In the genomic region with DNA sequence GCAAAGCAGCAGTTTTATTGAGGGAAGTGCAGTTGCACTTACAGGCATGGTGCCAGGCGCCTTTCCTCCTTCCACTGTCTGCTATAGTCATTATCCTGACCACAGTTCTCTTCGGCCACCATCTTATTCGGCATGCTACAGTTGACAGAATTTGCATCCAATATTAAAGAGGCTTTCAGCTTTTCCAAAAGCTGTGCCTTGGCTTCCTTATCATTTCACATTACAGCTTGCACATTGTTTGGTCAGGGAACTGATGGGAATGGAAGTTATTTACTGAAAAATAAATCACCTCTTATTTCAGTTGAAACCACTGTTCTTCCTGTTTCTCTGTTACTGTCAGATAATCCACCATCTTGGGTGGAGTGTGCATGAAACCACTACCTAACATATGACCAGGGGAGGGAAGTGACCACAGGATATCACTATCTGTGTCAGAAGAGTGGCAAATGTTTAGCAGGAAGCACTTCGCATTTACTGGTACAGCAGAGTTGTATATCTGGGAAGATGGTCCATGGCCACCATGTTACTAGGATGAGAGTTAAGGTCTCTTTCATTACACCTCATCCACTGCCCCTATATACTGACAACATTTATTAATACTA, we compare ENCODE assay signal across 13 cellular contexts.
DNase-seq lines count a peak whose midpoint lies in the region; ATAC-seq, FAIRE-seq and TF ChIP-seq lines count a peak whose summit lies in the region.
"Had no signal": no experiment of that assay in that cellular context is flagged by ENCODE, and none has a peak within 500 bp of the region (broad histone marks: within the 10 kb centered on the region; RNA-seq: fewer than 3 reads in every experiment).

No MANE protein-coding gene starts in this region.

- peaks cover 40 to 62% (median 53%) of the 10 kb centered on the region in 4 donors for H3K4me1 Mint-ChIP-seq in CD4-positive, CD25-positive, alpha-beta regulatory T cell

- peak overlapping the region; percentile 53 for H3K4me3 ChIP-seq in CD4-positive, CD25-positive, alpha-beta regulatory T cell (ENCODE audit: low read depth, low read length)
- H3K4me3 ChIP-seq in heart right ventricle: no peak overlapping the region
- H3K4me3 ChIP-seq: tibial artery had no signal

- WGBS in heart right ventricle, 2 donors: 68 to 77% methylated on average over 4 of the region's 4 CpGs

- peak; percentile 19 to 49 for ATAC-seq in CD4-positive, CD25-positive, alpha-beta regulatory T cell (ENCODE audit: low read depth in 2 of 2)
- ATAC-seq in heart right ventricle: peak in 7 of 8 donors; percentile 55 to 80 (median 59)
- ATAC-seq: activated CD4-positive, CD25-positive, alpha-beta regulatory T cell treated with anti-CD3 and anti-CD28 coated beads, Interleukin-2, amount 50 U/mL, for 24 hours had no signal

- peak overlapping the region in 3 of 4 donors; percentile 13 to 65 (median 48) for H3K4me3 Mint-ChIP-seq in CD4-positive, CD25-positive, alpha-beta regulatory T cell

- no peaks in the 10 kb centered on the region for H3K36me3 ChIP-seq in CD4-positive, CD25-positive, alpha-beta regulatory T cell (ENCODE audit: control insufficient read depth, insufficient read depth, low read length)
- no peaks in the 10 kb centered on the region for H3K36me3 ChIP-seq in heart right ventricle
- H3K36me3 ChIP-seq: tibial artery had no signal

- peak; percentile 89 for FAIRE-seq in GM19239 (lab: Jason Lieb, UNC)
- FAIRE-seq: RCC 7860 had no signal

- H3K36me3 Mint-ChIP-seq in CD4-positive, CD25-positive, alpha-beta regulatory T cell: no peaks in the 10 kb centered on the region

- TF ChIP-seq CTCF in heart right ventricle (IDR thresholded peaks at IDR 0.05): no peak

- peak in 1 of 3 donors; percentile 81 for DNase-seq in CD4-positive, CD25-positive, alpha-beta regulatory T cell
- no peak for DNase-seq in GM19239 (ENCODE audit: insufficient read length, low spot score)
- DNase-seq in NOMO-1 (lab: John Stamatoyannopoulos, UW; ENCODE audit: unreplicated experiment in 2 of 2): peak; percentile 17 to 80
- DNase-seq in heart right ventricle: peak in 1 of 2 donors; percentile 37
- no peak for DNase-seq in NCI-H1105 treated with DMSO at 0.1 percent for 48 hours (lab: John Stamatoyannopoulos, UW)
- DNase-seq in NCI-H2081 (lab: John Stamatoyannopoulos, UW): no peak
- no peak for DNase-seq in occipital lobe (lab: John Stamatoyannopoulos, UW)
- DNase-seq in foreskin melanocyte: no peak
- DNase-seq: NCI-H1092; stimulated activated CD4-positive, alpha-beta T cell treated with anti-CD3 and anti-CD28 coated beads, Interleukin-4, amount 100 ng/mL, for 1 hour; tibial artery had no signal

- H3K27ac ChIP-seq in CD4-positive, CD25-positive, alpha-beta regulatory T cell (ENCODE audit: insufficient read depth, low read length, poor library complexity, severe bottlenecking): peak overlapping the region; percentile 25
- H3K27ac ChIP-seq in heart right ventricle: peak overlapping the region in 5 of 10 donors; percentile 0 to 90 (median 43)
- H3K27ac ChIP-seq: tibial artery had no signal

- H3K27me3 Mint-ChIP-seq in CD4-positive, CD25-positive, alpha-beta regulatory T cell: no peaks in the 10 kb centered on the region

- H3K27me3 ChIP-seq in CD4-positive, CD25-positive, alpha-beta regulatory T cell (ENCODE audit: control insufficient read depth, insufficient read depth, low read length): no peaks in the 10 kb centered on the region
- no peaks in the 10 kb centered on the region for H3K27me3 ChIP-seq in heart right ventricle
- H3K27me3 ChIP-seq: tibial artery had no signal

- peak overlapping the region in 2 of 3 donors; percentile 68 to 88 for H3K27ac Mint-ChIP-seq in CD4-positive, CD25-positive, alpha-beta regulatory T cell

- H3K4me1 ChIP-seq in CD4-positive, CD25-positive, alpha-beta regulatory T cell (ENCODE audit: control insufficient read depth, insufficient read depth, low read length, poor library complexity, severe bottlenecking): peaks cover 45% of the 10 kb centered on the region
- H3K4me1 ChIP-seq in heart right ventricle: peaks cover 0 to 69% (median 4%) of the 10 kb centered on the region in 9 donors

- H3K9me3 ChIP-seq in CD4-positive, CD25-positive, alpha-beta regulatory T cell (ENCODE audit: control insufficient read depth in 2 of 2, low read length in 2 of 2): no peaks in the 10 kb centered on the region
- no peaks in the 10 kb centered on the region for H3K9me3 ChIP-seq in heart right ventricle
- H3K9me3 ChIP-seq: tibial artery had no signal

- intact Hi-C loops in heart right ventricle (cut with DNase I): loop anchor here in 1 of 10 donors (5.0 kb wide), 1 partner anchor 49 kb away; no protein-coding TSS in a partner anchor

- H3K9me3 Mint-ChIP-seq in CD4-positive, CD25-positive, alpha-beta regulatory T cell: peaks cover 0 to 4% (median 0%) of the 10 kb centered on the region in 7 donors

Comparison
In these comparisons a context has a peak if more than half of its experiments do, and no peak if none do; other contexts are left out.
1. DNase-seq: peak in NOMO-1 (2 of 2); none in GM19239 (single experiment), NCI-H1105 treated with DMSO at 0.1 percent for 48 hours (single experiment), NCI-H2081 (0 of 2), occipital lobe (single experiment) and foreskin melanocyte (single experiment).